In the genomic region with DNA sequence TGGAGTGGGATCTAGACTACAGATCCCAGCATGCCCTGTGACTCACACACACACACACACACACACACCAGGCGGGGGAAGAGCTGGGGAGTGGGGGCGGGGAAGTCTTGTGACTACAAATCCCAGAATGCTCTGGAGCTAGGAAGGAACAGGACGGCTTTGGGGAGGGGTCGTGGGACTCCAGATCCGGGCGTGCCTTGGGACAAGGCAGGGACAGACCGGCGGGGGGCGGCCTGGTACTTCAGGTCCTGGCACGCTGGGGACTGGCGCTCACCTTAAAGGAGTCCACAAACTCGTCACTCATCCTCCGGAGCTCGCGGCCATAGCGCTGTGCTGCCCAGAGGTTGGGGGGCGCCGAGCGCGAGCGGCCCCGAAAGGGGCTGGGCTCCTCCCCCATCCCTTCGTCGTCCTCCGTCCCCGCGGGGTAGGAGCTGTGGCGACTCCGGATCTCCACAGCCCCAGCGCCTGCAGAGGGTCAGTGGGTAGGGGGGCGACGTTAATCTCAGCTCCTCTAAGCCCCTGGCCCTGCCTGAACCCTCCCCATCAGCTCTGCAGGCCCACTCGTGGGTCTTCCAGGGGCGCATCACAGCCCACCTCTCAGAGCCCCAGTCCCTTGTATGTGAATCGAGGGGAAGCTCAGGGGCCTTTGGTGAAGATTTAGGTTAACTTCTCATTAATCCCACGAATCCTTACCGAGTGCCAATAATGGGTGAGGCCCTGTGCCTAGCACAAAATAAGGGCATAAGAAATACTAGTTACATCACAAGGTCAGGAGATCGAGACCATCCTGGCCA, we compare ENCODE assay signal across 8 cellular contexts. TPM values are rescaled to one million over a fixed set of nuclear protein-coding genes. Genes with fewer than 3 reads are reported as not detected.
DNase-seq lines count a peak whose midpoint lies in the region; ATAC-seq and TF ChIP-seq lines count a peak whose summit lies in the region.

No MANE protein-coding gene starts in this region.

- intact Hi-C loops in heart left ventricle (cut with DNase I) (loop anchor here in 2 of 10 donors (1.0 to 2.0 kb wide), 2 partner anchors 14 to 33 kb away; partner anchors contain the start of genes ESRRA (in 1 of the 2) and GPR137 (in 1 of the 2)), tibial artery (cut with DNase I; ENCODE audit: low total_unique reads) (no loop called here)

- H4K12ac ChIP-seq in trophoblast cell (ENCODE audit: low read depth, low read length), result peak overlapping the region; percentile 39

- H3K9me3 ChIP-seq in heart left ventricle, result no peaks in the 10 kb centered on the region
- no peaks in the 10 kb centered on the region for H3K9me3 ChIP-seq in trophoblast cell (ENCODE audit: insufficient read depth, low read depth, low read length)
- no peaks in the 10 kb centered on the region for H3K9me3 ChIP-seq in tibial artery

- WGBS in adipose tissue, 3 donors, result 3 to 5% (median 4%) methylated on average over 36 to 38 of the region's 38 CpGs
- 4 to 27% (median 7%) methylated on average over 7 to 38 of the region's 38 CpGs for WGBS in heart left ventricle, 4 donors
- WGBS in trophoblast cell (ENCODE audit: extremely low coverage, insufficient coverage, insufficient read length), result no CpG with 5 or more reads among the region's 38 CpGs

- H3K4me1 ChIP-seq in heart left ventricle, result peaks cover 2 to 51% (median 34%) of the 10 kb centered on the region in 12 donors
- peaks cover 25 to 28% of the 10 kb centered on the region in 2 experiments for H3K4me1 ChIP-seq in trophoblast cell (ENCODE audit: control insufficient read depth in 1 of 2, insufficient read depth in 2 of 2, low read length in 2 of 2)
- peaks cover 6 to 35% (median 23%) of the 10 kb centered on the region in 4 donors for H3K4me1 ChIP-seq in tibial artery

- peak overlapping the region; percentile 90 for H3K4ac ChIP-seq in trophoblast cell (ENCODE audit: low read depth, low read length)

- peak overlapping the region; percentile 92 for H4K8ac ChIP-seq in trophoblast cell (ENCODE audit: low read depth, low read length)

- 0 out of 2 replicates have a peak, but pooled peaks have one; percentile 16 for TF ChIP-seq CTCF in GM12874 (IDR thresholded peaks at IDR 0.05; ENCODE audit: insufficient read depth, low read depth, low read length)
- TF ChIP-seq CTCF in heart left ventricle (IDR thresholded peaks at IDR 0.05), result peak in 9 of 12 donors; percentile 11 to 57 (median 33)
- peak in 1 of 2 experiments; percentile 26 for TF ChIP-seq CTCF in tibial artery (IDR thresholded peaks at IDR 0.05)

- H3K27ac ChIP-seq in adipose tissue (ENCODE audit: low read depth, low read length), result peak overlapping the region; percentile 73
- H3K27ac ChIP-seq in heart left ventricle, result peak overlapping the region; percentile 85 to 98 (median 94)
- H3K27ac ChIP-seq in trophoblast cell (ENCODE audit: low read depth, low read length), result peak overlapping the region; percentile 73
- H3K27ac ChIP-seq in tibial artery, result peak overlapping the region; percentile 94

- no peak overlapping the region for H3K23ac ChIP-seq in trophoblast cell (ENCODE audit: low read length)

- peak overlapping the region; percentile 80 for H3K9ac ChIP-seq in trophoblast cell (ENCODE audit: low read length)

- peak overlapping the region; percentile 57 for H4K91ac ChIP-seq in trophoblast cell (ENCODE audit: low read depth, low read length)

- DNase-seq in NCI-H1436 (lab: John Stamatoyannopoulos, UW) (peak; percentile 78), T follicular helper cell (ENCODE audit: low read depth) (peak; percentile 75), heart left ventricle (peak; percentile 90 to 95 (median 95)), trophoblast cell (peak; percentile 82 to 84), tibial artery (peak; percentile 97 to 98)

- H3K27me3 ChIP-seq in heart left ventricle (no peaks in the 10 kb centered on the region), trophoblast cell (ENCODE audit: insufficient read depth, low read length) (no peaks in the 10 kb centered on the region), tibial artery (no peaks in the 10 kb centered on the region)

- H3K18ac ChIP-seq in trophoblast cell (ENCODE audit: low read length), result peak overlapping the region; percentile 33

- peak; percentile 30 to 51 (median 41) for ATAC-seq in heart left ventricle
- ATAC-seq in GM19328 (IDR thresholded peaks at IDR 0.05; ENCODE audit: unreplicated experiment), result no peak

- H3K14ac ChIP-seq in trophoblast cell (ENCODE audit: low read length), result peak overlapping the region; percentile 88

- H3K4me2 ChIP-seq in trophoblast cell (ENCODE audit: low read length), result peak overlapping the region; percentile 84

- H3K4me3 ChIP-seq in heart left ventricle, result peak overlapping the region; percentile 54 to 87 (median 71)
- peak overlapping the region; percentile 70 for H3K4me3 ChIP-seq in trophoblast cell (ENCODE audit: low read depth, low read length)
- H3K4me3 ChIP-seq in tibial artery, result peak overlapping the region; percentile 63 to 67

- peak overlapping the region; percentile 41 for H2AFZ ChIP-seq in trophoblast cell (ENCODE audit: insufficient read depth, low read length, poor library complexity)

- H2BK5ac ChIP-seq in trophoblast cell (ENCODE audit: low read depth, low read length, poor library complexity), result peak overlapping the region; percentile 73

- H2BK120ac ChIP-seq in trophoblast cell (ENCODE audit: insufficient read depth, low read length, poor library complexity), result peak overlapping the region; percentile 89

- peak in 1 of 2 donors; percentile 63 for TF ChIP-seq POLR2A in heart left ventricle (IDR thresholded peaks at IDR 0.05)

- peaks cover 35% of the 10 kb centered on the region for H3K79me1 ChIP-seq in trophoblast cell (ENCODE audit: low read length)

- peak overlapping the region; percentile 13 for H2BK12ac ChIP-seq in trophoblast cell (ENCODE audit: low read length)

- H3K36me3 ChIP-seq in heart left ventricle (peaks cover 0 to 19% (median 15%) of the 10 kb centered on the region in 9 donors), trophoblast cell (ENCODE audit: control insufficient read depth in 1 of 2, insufficient read depth in 2 of 2, low read length in 2 of 2) (peaks cover 16 to 19% of the 10 kb centered on the region in 2 experiments), tibial artery (peaks cover 0 to 22% (median 13%) of the 10 kb centered on the region in 3 donors)

- peak overlapping the region; percentile 40 for H2AK5ac ChIP-seq in trophoblast cell (ENCODE audit: low read length)

- peaks cover 13% of the 10 kb centered on the region for H3K79me2 ChIP-seq in trophoblast cell (ENCODE audit: control insufficient read depth, insufficient read depth, low read length, poor library complexity)

RNA-seq across cellular contexts. Expression of gene BAD, which starts 12.9 kb away (rescaled TPM):
- polyA plus RNA-seq in adipose tissue (100 to 1,000 TPM in 1 of 3 donors, 10 to 100 TPM in 2; 40.5 to 115 (median 70.6) TPM), heart left ventricle (10 to 100 TPM; 76.9 to 94.6 TPM)
- 100 to 1,000 TPM in 2 of 9 donors, 10 to 100 TPM in 7; 41.5 to 123 (median 49.9) TPM for total RNA-seq in heart left ventricle
- polyA plus RNA-seq in trophoblast cell (2013), result 48.1 and 49.0 TPM in 2 replicates

RNA-seq across cellular contexts. Expression of gene GPR137, which starts 14.1 kb away (rescaled TPM):
- 10 to 100 TPM; 13.0 to 28.5 (median 25.2) TPM for polyA plus RNA-seq in adipose tissue
- 10 to 100 TPM; 24.3 to 48.3 (median 26.2) TPM for total RNA-seq in heart left ventricle
- 10 to 100 TPM; 20.2 to 44.0 TPM for polyA plus RNA-seq in heart left ventricle
- polyA plus RNA-seq in trophoblast cell (2013), result 35.4 and 37.0 TPM in 2 replicates

RNA-seq across cellular contexts. Expression of gene KCNK4, which starts 19.6 kb away (rescaled TPM):
- polyA plus RNA-seq in adipose tissue, result under 1 TPM in 1 of 3 donors, not detected in 2; 0.04 TPM
- not detected for total RNA-seq in heart left ventricle
- polyA plus RNA-seq in heart left ventricle, result not detected
- polyA plus RNA-seq in trophoblast cell (2013), result 0.05 and 0.08 TPM in 2 replicates

RNA-seq across cellular contexts. Expression of gene PLCB3, which starts 20.2 kb away (rescaled TPM):
- polyA plus RNA-seq in adipose tissue (10 to 100 TPM in 2 of 3 donors, 1 to 10 TPM in 1; 5.7 to 22.2 (median 11.1) TPM), heart left ventricle (10 to 100 TPM in 1 of 2 donors, 1 to 10 TPM in 1; 7.4 to 11.6 TPM)
- total RNA-seq in heart left ventricle, result 10 to 100 TPM in 3 of 9 donors, 1 to 10 TPM in 6; 7.6 to 19.1 (median 9.8) TPM
- polyA plus RNA-seq in trophoblast cell (2013), result 26.2 and 26.8 TPM in 2 replicates

RNA-seq across cellular contexts. Expression of gene PPP1R14B, which starts 24.8 kb away (rescaled TPM):
- polyA plus RNA-seq in adipose tissue (100 to 1,000 TPM; 102 to 148 (median 139) TPM), heart left ventricle (100 to 1,000 TPM; 160 to 167 TPM)
- total RNA-seq in heart left ventricle, result 100 to 1,000 TPM in 4 of 9 donors, 10 to 100 TPM in 5; 69.6 to 244 (median 90.4) TPM
- polyA plus RNA-seq in trophoblast cell (2013), result 390 and 396 TPM in 2 replicates
